30 cellular contexts compared by ENCODE assay signal in genomic region chr3:10561942-10562565, GRCh38. TPM values are rescaled to one million over a fixed set of nuclear protein-coding genes. Genes with fewer than 3 reads are reported as not detected.
DNase-seq lines count a peak whose midpoint lies in the region; ATAC-seq and TF ChIP-seq lines count a peak whose summit lies in the region.
"Had no signal": no experiment of that assay in that cellular context is flagged by ENCODE, and none has a peak within 500 bp of the region (broad histone marks: within the 10 kb centered on the region; RNA-seq: fewer than 3 reads in every experiment).

No MANE protein-coding gene starts in this region.

- H3K4me3 ChIP-seq in sigmoid colon: no peak overlapping the region
- no peak overlapping the region for H3K4me3 ChIP-seq in GM23248
- H3K4me3 ChIP-seq: breast epithelium, gastroesophageal sphincter, hepatocyte, skin epidermis had no signal

- peaks cover 0 to 6% (median 0%) of the 10 kb centered on the region in 3 donors for H3K27me3 ChIP-seq in sigmoid colon
- H3K27me3 ChIP-seq in GM23248 (replicated peaks; ENCODE audit: insufficient read depth): no peaks in the 10 kb centered on the region; the same call in none of the 2 replicates

- no peaks in the 10 kb centered on the region for H3K79me2 ChIP-seq in GM23248 (ENCODE audit: insufficient read depth)
- H3K79me2 ChIP-seq: hepatocyte had no signal

- H2AFZ ChIP-seq in GM23248: no peak overlapping the region
- H2AFZ ChIP-seq: hepatocyte had no signal

- no peaks in the 10 kb centered on the region for H4K20me1 ChIP-seq in GM23248 (ENCODE audit: insufficient read depth)

- no peaks in the 10 kb centered on the region for H3K36me3 ChIP-seq in sigmoid colon
- H3K36me3 ChIP-seq in GM23248 (ENCODE audit: low read depth): no peaks in the 10 kb centered on the region
- H3K36me3 ChIP-seq: breast epithelium, gastroesophageal sphincter had no signal

- H3K27ac ChIP-seq in sigmoid colon (no peak overlapping the region), GM23248 (no peak overlapping the region)
- H3K27ac ChIP-seq: breast epithelium, gastroesophageal sphincter, hepatocyte, skin epidermis had no signal

- H3K9ac ChIP-seq in GM23248: no peak overlapping the region

- no peak overlapping the region for H3K4me2 ChIP-seq in GM23248 (ENCODE audit: unreplicated experiment)
- H3K4me2 ChIP-seq: hepatocyte had no signal

- TF ChIP-seq EP300 in sigmoid colon (IDR thresholded peaks at IDR 0.05): no peak

- no peak for TF ChIP-seq POLR2A in sigmoid colon (IDR thresholded peaks at IDR 0.05)

- H3K4me1 Mint-ChIP-seq in activated CD8-positive, alpha-beta T cell treated with anti-CD3 and anti-CD28 coated beads for 36 hours (ENCODE audit: low read depth): peaks cover 15% of the 10 kb centered on the region
- peaks cover 8% of the 10 kb centered on the region for H3K4me1 Mint-ChIP-seq in activated CD8-positive, alpha-beta T cell treated with anti-CD3 and anti-CD28 coated beads, Interleukin-2, amount 10 ng/mL, durations not matched to agents 7 days and 5 days (ENCODE audit: low read depth)
- H3K4me1 Mint-ChIP-seq: nephron progenitor cell had no signal

- H3K9me3 ChIP-seq in sigmoid colon: no peaks in the 10 kb centered on the region
- no peaks in the 10 kb centered on the region for H3K9me3 ChIP-seq in GM23248 (ENCODE audit: low read depth)
- H3K9me3 ChIP-seq: breast epithelium had no signal

- ATAC-seq in activated CD8-positive, alpha-beta T cell treated with anti-CD3 and anti-CD28 coated beads for 36 hours: peak; percentile 59
- ATAC-seq in activated CD8-positive, alpha-beta T cell treated with anti-CD3 and anti-CD28 coated beads, Interleukin-2, amount 10 ng/mL, durations not matched to agents 7 days and 5 days: no peak
- ATAC-seq in GM19452 (IDR thresholded peaks at IDR 0.05; ENCODE audit: unreplicated experiment): no peak
- ATAC-seq: activated CD4-positive, CD25-positive, alpha-beta regulatory T cell treated with anti-CD3 and anti-CD28 coated beads, Interleukin-2, amount 50 U/mL, for 24 hours; gastroesophageal sphincter; HCT116; HepG2; left colon; T-helper 17 cell had no signal

- POLR2A ChIA-PET in activated CD8-positive, alpha-beta T cell treated with anti-CD3 and anti-CD28 coated beads for 36 hours (lab: Charles Lee): interaction anchor here (1.9 kb wide), 1 partner anchor 9 kb away, joined by 4 read pairs; no protein-coding TSS in a partner anchor
- POLR2A ChIA-PET in activated CD8-positive, alpha-beta T cell treated with anti-CD3 and anti-CD28 coated beads, Interleukin-2, amount 10 ng/mL, durations not matched to agents 7 days and 5 days (lab: Charles Lee): no interaction called here

- H3K27me3 Mint-ChIP-seq in activated CD8-positive, alpha-beta T cell treated with anti-CD3 and anti-CD28 coated beads for 36 hours: peaks cover 34% of the 10 kb centered on the region
- H3K27me3 Mint-ChIP-seq in activated CD8-positive, alpha-beta T cell treated with anti-CD3 and anti-CD28 coated beads, Interleukin-2, amount 10 ng/mL, durations not matched to agents 7 days and 5 days (ENCODE audit: low read depth): peaks cover 32% of the 10 kb centered on the region

- no peaks in the 10 kb centered on the region for H3K36me3 Mint-ChIP-seq in activated CD8-positive, alpha-beta T cell treated with anti-CD3 and anti-CD28 coated beads for 36 hours (ENCODE audit: low read depth)
- H3K36me3 Mint-ChIP-seq in activated CD8-positive, alpha-beta T cell treated with anti-CD3 and anti-CD28 coated beads, Interleukin-2, amount 10 ng/mL, durations not matched to agents 7 days and 5 days (ENCODE audit: low read depth): no peaks in the 10 kb centered on the region
- H3K36me3 Mint-ChIP-seq: activated naive CD4-positive, alpha-beta T cell treated with anti-CD3 and anti-CD28 coated beads, Interleukin-2, amount 50 U/mL, for 24 hours; CD14-positive monocyte had no signal

- no peak overlapping the region for H3K27ac Mint-ChIP-seq in activated CD8-positive, alpha-beta T cell treated with anti-CD3 and anti-CD28 coated beads for 36 hours
- no peak overlapping the region for H3K27ac Mint-ChIP-seq in activated CD8-positive, alpha-beta T cell treated with anti-CD3 and anti-CD28 coated beads, Interleukin-2, amount 10 ng/mL, durations not matched to agents 7 days and 5 days
- H3K27ac Mint-ChIP-seq: activated naive CD4-positive, alpha-beta T cell treated with anti-CD3 and anti-CD28 coated beads, Interleukin-2, amount 50 U/mL, for 24 hours; memory B cell; nephron progenitor cell; T-helper 17 cell had no signal

- H3K4me3 Mint-ChIP-seq in activated CD8-positive, alpha-beta T cell treated with anti-CD3 and anti-CD28 coated beads for 36 hours: no peak overlapping the region
- H3K4me3 Mint-ChIP-seq in activated CD8-positive, alpha-beta T cell treated with anti-CD3 and anti-CD28 coated beads, Interleukin-2, amount 10 ng/mL, durations not matched to agents 7 days and 5 days: no peak overlapping the region
- H3K4me3 Mint-ChIP-seq: activated naive CD4-positive, alpha-beta T cell treated with anti-CD3 and anti-CD28 coated beads, Interleukin-2, amount 50 U/mL, for 24 hours; CD14-positive monocyte; memory B cell; nephron progenitor cell; T-helper 17 cell had no signal

- 68 to 75% methylated on average over 4 of the region's 4 CpGs for WGBS in sigmoid colon, 2 donors
- 22 to 26% methylated on average over 4 of the region's 4 CpGs for WGBS in GM23248 (ENCODE audit: low coverage in 1 of 2, low lambda C conversion rate in 2 of 2, missing lambda C conversion rate in 2 of 2), 2 experiments

- H3F3A ChIP-seq in GM23248 (ENCODE audit: insufficient read depth): no peaks in the 10 kb centered on the region

- no peak for TF ChIP-seq CTCF in activated CD8-positive, alpha-beta T cell treated with anti-CD3 and anti-CD28 coated beads for 36 hours (IDR thresholded peaks at IDR 0.05)
- TF ChIP-seq CTCF in sigmoid colon (IDR thresholded peaks at IDR 0.05): no peak

- CTCF ChIA-PET in activated CD8-positive, alpha-beta T cell treated with anti-CD3 and anti-CD28 coated beads for 36 hours (lab: Charles Lee): interaction anchor here (0.7 to 1.5 kb wide), 2 partner anchors 176 to 218 kb away, joined by 3 to 5 read pairs; no protein-coding TSS in a partner anchor
- CTCF ChIA-PET in activated CD8-positive, alpha-beta T cell treated with anti-CD3 and anti-CD28 coated beads, Interleukin-2, amount 10 ng/mL, durations not matched to agents 7 days and 5 days (lab: Charles Lee): no interaction called here

- H3K9me2 ChIP-seq in GM23248 (ENCODE audit: insufficient read depth): no peaks in the 10 kb centered on the region

- DNase-seq in activated CD8-positive, alpha-beta T cell treated with anti-CD3 and anti-CD28 coated beads for 36 hours: peak; percentile 60
- DNase-seq in activated CD8-positive, alpha-beta T cell treated with anti-CD3 and anti-CD28 coated beads, Interleukin-2, amount 10 ng/mL, durations not matched to agents 7 days and 5 days: no peak
- DNase-seq in stimulated activated CD4-positive, alpha-beta T cell treated with anti-CD3 and anti-CD28 coated beads, Interleukin-1b, Interleukin-23, amount 100 ng/mL, for 48 hours: peak; percentile 10
- DNase-seq in stimulated activated CD4-positive, alpha-beta T cell treated with anti-CD3 and anti-CD28 coated beads, Interleukin-4, amount 100 ng/mL, for 24 hours: no peak
- DNase-seq in sigmoid colon (peak; percentile 19), GM23248 (no peak), ecto neural progenitor cell (ENCODE audit: low spot score) (no peak)
- DNase-seq: DMS79 treated with DMSO at 0.1 percent for 48 hours, GDM1, Karpas-422, left colon, NCI-H1417 treated with DMSO at 0.1 percent for 48 hours, NCI-H2081, NCI-H524 treated with DMSO at 0.1 percent for 48 hours, nephron progenitor cell, SHP77, T-helper 17 cell, trophoblast cell had no signal

- intact Hi-C loops in activated CD8-positive, alpha-beta T cell treated with anti-CD3 and anti-CD28 coated beads for 36 hours (cut with micrococcal nuclease): no loop called here
- intact Hi-C loops in sigmoid colon (cut with DNase I): no loop called here

- no peaks in the 10 kb centered on the region for H3K9me3 Mint-ChIP-seq in activated CD8-positive, alpha-beta T cell treated with anti-CD3 and anti-CD28 coated beads for 36 hours
- no peaks in the 10 kb centered on the region for H3K9me3 Mint-ChIP-seq in activated CD8-positive, alpha-beta T cell treated with anti-CD3 and anti-CD28 coated beads, Interleukin-2, amount 10 ng/mL, durations not matched to agents 7 days and 5 days (ENCODE audit: insufficient read depth)
- H3K9me3 Mint-ChIP-seq: activated naive CD4-positive, alpha-beta T cell treated with anti-CD3 and anti-CD28 coated beads, Interleukin-2, amount 50 U/mL, for 24 hours; nephron progenitor cell had no signal

- in situ Hi-C loops in GM23248 (cut with MboI): no loop called here

- no peaks in the 10 kb centered on the region for H3K4me1 ChIP-seq in sigmoid colon
- no peaks in the 10 kb centered on the region for H3K4me1 ChIP-seq in GM23248 (ENCODE audit: insufficient read depth)
- H3K4me1 ChIP-seq: breast epithelium, gastroesophageal sphincter had no signal

RNA-seq across cellular contexts. Expression of gene ATP2B2, which starts 56.7 kb away (rescaled TPM):
- total RNA-seq in activated CD8-positive, alpha-beta T cell treated with anti-CD3 and anti-CD28 coated beads for 36 hours: not detected
- total RNA-seq in activated CD8-positive, alpha-beta T cell treated with anti-CD3 and anti-CD28 coated beads, Interleukin-2, amount 10 ng/mL, durations not matched to agents 7 days and 5 days: not detected
- total RNA-seq in sigmoid colon: under 1 TPM in 3 of 4 donors, not detected in 1; under 0.01 to 0.83 (median 0.36) TPM
- polyA plus RNA-seq in sigmoid colon (under 1 TPM in 1 of 3 donors, not detected in 2; 0.10 TPM), GM23248 (2016; fragmentation: Nextera tagmentation; extraction: Ambion mirVana) (not detected in 2 replicates)
- not detected in 2 replicates for total RNA-seq in GM23248 (2014; rRNA removed; shearing (Covaris generic))
- total RNA-seq: endothelial cell of umbilical vein, T-helper 17 cell had no signal
- polyA plus RNA-seq: CD14-positive monocyte, endothelial cell of umbilical vein had no signal

Comparison
In these comparisons a context has a peak if more than half of its experiments do, and no peak if none do; other contexts are left out.
1. DNase-seq: peak in activated CD8-positive, alpha-beta T cell treated with anti-CD3 and anti-CD28 coated beads for 36 hours (single experiment), stimulated activated CD4-positive, alpha-beta T cell treated with anti-CD3 and anti-CD28 coated beads, Interleukin-1b, Interleukin-23, amount 100 ng/mL, for 48 hours (single experiment) and sigmoid colon (single experiment); none in activated CD8-positive, alpha-beta T cell treated with anti-CD3 and anti-CD28 coated beads, Interleukin-2, amount 10 ng/mL, durations not matched to agents 7 days and 5 days (single experiment), stimulated activated CD4-positive, alpha-beta T cell treated with anti-CD3 and anti-CD28 coated beads, Interleukin-4, amount 100 ng/mL, for 24 hours (single experiment), GM23248 (single experiment) and ecto neural progenitor cell (single experiment).